In the genomic region with DNA sequence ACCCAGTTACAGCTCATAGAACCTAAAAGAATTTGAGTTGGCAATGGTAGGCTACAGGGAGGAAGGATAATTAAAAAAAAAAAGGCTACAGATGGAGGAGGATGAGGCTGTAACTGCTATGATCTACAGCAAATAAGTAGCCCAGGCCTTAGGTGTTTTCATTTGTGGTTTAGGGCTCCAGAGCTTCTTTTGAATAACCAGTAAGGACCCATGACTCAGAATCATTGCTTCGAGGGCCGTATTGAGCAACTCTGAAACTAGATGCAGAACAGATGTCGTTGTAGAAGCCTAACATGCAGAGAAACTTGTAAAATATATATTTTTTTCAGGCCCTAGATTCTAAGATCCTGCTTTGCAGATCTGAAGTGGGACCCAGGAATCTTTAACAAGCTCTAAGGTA, we compare ENCODE assay signal across 12 cellular contexts. TPM values are rescaled to one million over a fixed set of nuclear protein-coding genes. Genes with fewer than 3 reads are reported as not detected.
DNase-seq lines count a peak whose midpoint lies in the region; ATAC-seq and TF ChIP-seq lines count a peak whose summit lies in the region.
"Had no signal": no experiment of that assay in that cellular context is flagged by ENCODE, and none has a peak within 500 bp of the region (broad histone marks: within the 10 kb centered on the region; RNA-seq: fewer than 3 reads in every experiment).

No MANE protein-coding gene starts in this region.

- no peak overlapping the region for H2AK5ac ChIP-seq in IMR-90 (ENCODE audit: low read depth, low read length)

- no peaks in the 10 kb centered on the region for H3K9me1 ChIP-seq in IMR-90 (ENCODE audit: insufficient read depth, low read length)

- no peaks in the 10 kb centered on the region for H3K9me3 ChIP-seq in IMR-90 (ENCODE audit: control insufficient read depth, insufficient read depth, low read length)

- H4K20me1 ChIP-seq in IMR-90 (ENCODE audit: insufficient read depth, low read length) = no peaks in the 10 kb centered on the region

- DNase-seq in AG20443 (ENCODE audit: low spot score) (peak; percentile 82), IMR-90 (peak; percentile 98), amniotic stem cell (lab: John Stamatoyannopoulos, UW) (peak; percentile 81), kidney epithelial cell (ENCODE audit: low read depth) (peak; percentile 73), GOT3 (lab: John Stamatoyannopoulos, UW) (no peak), NCI-H1417 treated with DMSO at 0.1 percent for 48 hours (lab: John Stamatoyannopoulos, UW) (no peak)
- DNase-seq: DMS 273 treated with DMSO at 0.1 percent for 48 hours, NCI-H1092, occipital lobe had no signal

- CTCF ChIA-PET in IMR-90 (lab: Yijun Ruan, JAX) = interaction anchor here (1.0 kb wide), 1 partner anchor 12 kb away, joined by 3 read pairs; no protein-coding TSS in a partner anchor

- H2BK15ac ChIP-seq in IMR-90 (ENCODE audit: low read depth, low read length) = no peak overlapping the region

- no peak overlapping the region for H4K91ac ChIP-seq in IMR-90 (ENCODE audit: insufficient read depth, low read depth, low read length)

- H2BK120ac ChIP-seq in IMR-90 (ENCODE audit: low read depth, low read length) = no peak overlapping the region

- H4K5ac ChIP-seq in IMR-90 (ENCODE audit: low read depth, low read length) = no peak overlapping the region

- H3K18ac ChIP-seq in IMR-90 (ENCODE audit: low read depth, low read length) = no peak overlapping the region

- H3K27me3 ChIP-seq in IMR-90 (ENCODE audit: control insufficient read depth, insufficient read depth, low read length) = no peaks in the 10 kb centered on the region
- no peaks in the 10 kb centered on the region for H3K27me3 ChIP-seq in kidney epithelial cell (ENCODE audit: control insufficient read depth, insufficient read depth, low read length)

- BruUV-seq in IMR-90 (replicated peaks; lab: Mats Ljungman, UMichigan) = no TSS peak

- in situ Hi-C loops in IMR-90 (cut with MboI; ENCODE audit: low sequenced_read_pairs) = no loop called here

- no peak overlapping the region for H3K14ac ChIP-seq in IMR-90 (replicated peaks; ENCODE audit: low read depth, low read length)

- H3K4me2 ChIP-seq in IMR-90 (ENCODE audit: low read depth, low read length) = no peak overlapping the region

- POLR2A ChIA-PET in IMR-90 (lab: Charles Lee; ENCODE audit: unreplicated experiment) = no interaction called here

- H3K36me3 ChIP-seq in IMR-90 (ENCODE audit: control insufficient read depth, insufficient read depth, low read length) (no peaks in the 10 kb centered on the region), kidney epithelial cell (ENCODE audit: control insufficient read depth, insufficient read depth, low read length) (no peaks in the 10 kb centered on the region)

- intact Hi-C loops in IMR-90 (cut with micrococcal nuclease) = no loop called here

- H3K23ac ChIP-seq in IMR-90 (ENCODE audit: low read depth, low read length) = no peak overlapping the region

- ATAC-seq in IMR-90 (ENCODE audit: low read depth) (peak; percentile 99), GM18858 (IDR thresholded peaks at IDR 0.05; ENCODE audit: unreplicated experiment) (no peak), GM19395 (IDR thresholded peaks at IDR 0.05; ENCODE audit: unreplicated experiment) (no peak)
- ATAC-seq: Right ventricle myocardium inferior had no signal

- no peak overlapping the region for H2AK9ac ChIP-seq in IMR-90 (replicated peaks; ENCODE audit: low read depth, low read length, poor library complexity)

- dilution Hi-C loops in IMR-90 (cut with HindIII; ENCODE audit: low sequenced_read_pairs, unreplicated experiment) = no loop called here

- no peak for TF ChIP-seq RAD21 in IMR-90 (IDR thresholded peaks at IDR 0.05; ENCODE audit: low read length)

- WGBS in IMR-90 (ENCODE audit: extremely low coverage in 2 of 2, insufficient read length in 1 of 2), 2 experiments = no CpG with 5 or more reads among the region's 3 CpGs

- TF ChIP-seq CTCF in IMR-90 (conservative IDR thresholded peaks at IDR 0.05; ENCODE audit: low read depth, low read length) = no peak
- no peak for TF ChIP-seq CTCF in kidney epithelial cell (IDR thresholded peaks at IDR 0.05; ENCODE audit: insufficient read depth, low read length, poor library complexity, severe bottlenecking)

- H3K4me3 ChIP-seq in IMR-90 (ENCODE audit: insufficient read depth, low read depth, low read length) (no peak overlapping the region), kidney epithelial cell (ENCODE audit: low read depth, low read length) (no peak overlapping the region)

- H3K56ac ChIP-seq in IMR-90 (ENCODE audit: extremely low read depth, insufficient read depth, low read length) = no peak overlapping the region

- H3K79me1 ChIP-seq in IMR-90 (ENCODE audit: low read depth in 1 of 2, low read length in 2 of 2) = no peaks in the 10 kb centered on the region

- no peak for TF ChIP-seq POLR2A in IMR-90 (IDR thresholded peaks at IDR 0.05; ENCODE audit: low read depth, low read length)

- no peak overlapping the region for H2BK5ac ChIP-seq in IMR-90 (ENCODE audit: low read depth, low read length, poor library complexity, severe bottlenecking)

- peak overlapping the region; percentile 27; the same call in 1 of the 2 replicates for H3K27ac ChIP-seq in IMR-90 (ENCODE audit: insufficient read depth, low read length)

- H2AFZ ChIP-seq in IMR-90 (replicated peaks; ENCODE audit: low read length, poor library complexity) = no peak overlapping the region

- H3K4ac ChIP-seq in IMR-90 (ENCODE audit: low read depth, low read length) = no peak overlapping the region

- peaks cover 2% of the 10 kb centered on the region; the same call in 1 of the 2 replicates for H3K4me1 ChIP-seq in IMR-90 (ENCODE audit: control insufficient read depth, insufficient read depth, low read length)

- H2BK20ac ChIP-seq in IMR-90 (ENCODE audit: low read depth, low read length) = no peak overlapping the region

- H3K9ac ChIP-seq in IMR-90 (ENCODE audit: low read depth, low read length) = no peak overlapping the region

- H4K8ac ChIP-seq in IMR-90 (ENCODE audit: low read depth in 2 of 2, low read length in 2 of 2) = no peak overlapping the region

TF ChIP-seq in IMR-90, 13 proteins besides CTCF, POLR2A, EP300 and RAD21:
- no peak for TF ChIP-seq BHLHE40 (IDR thresholded peaks at IDR 0.05; ENCODE audit: low read depth, low read length)
- no peak for TF ChIP-seq SMC3 (IDR thresholded peaks at IDR 0.05; ENCODE audit: low read depth, low read length)
- peak; percentile 85; the same call in 1 of the 2 replicates for TF ChIP-seq FOS (IDR thresholded peaks at IDR 0.05; ENCODE audit: low read depth, low read length)
- TF ChIP-seq CHD1 (IDR thresholded peaks at IDR 0.05; ENCODE audit: low read depth, low read length) = no peak
- no peak for TF ChIP-seq MAFK (IDR thresholded peaks at IDR 0.05; ENCODE audit: low read depth, low read length)
- peak; percentile 99 for TF ChIP-seq CEBPB (IDR thresholded peaks at IDR 0.05; ENCODE audit: low read depth, low read length)

RNA-seq across cellular contexts. Expression of gene ASIP, which starts 19.0 kb away (rescaled TPM):
- total RNA-seq in IMR-90 (2012; rRNA removed) = not detected in 2 replicates
- not detected in 2 replicates for polyA plus RNA-seq in IMR-90 (2012; rRNA removed)
- not detected in 2 replicates for polyA plus RNA-seq in IMR-90 (2012; cell fraction: cytosol; rRNA removed)
- polyA plus RNA-seq in IMR-90 (2012; cell fraction: nucleus; rRNA removed; ENCODE audit: low replicate concordance) = not detected in 2 replicates
- not detected in 2 replicates for total RNA-seq in kidney epithelial cell
- total RNA-seq: occipital lobe had no signal

Comparison
In these comparisons a context has a peak if more than half of its experiments do, and no peak if none do; other contexts are left out.
1. DNase-seq: peak in AG20443 (single experiment), IMR-90 (single experiment), amniotic stem cell (single experiment) and kidney epithelial cell (single experiment); none in GOT3 (single experiment) and NCI-H1417 treated with DMSO at 0.1 percent for 48 hours (single experiment).